9 cellular contexts compared by ENCODE assay signal in genomic region chr2:176126929-176127768, GRCh38. TPM values are rescaled to one million over a fixed set of nuclear protein-coding genes. Genes with fewer than 3 reads are reported as not detected.
DNase-seq lines count a peak whose midpoint lies in the region; ATAC-seq and TF ChIP-seq lines count a peak whose summit lies in the region.
"Had no signal": no experiment of that assay in that cellular context is flagged by ENCODE, and none has a peak within 500 bp of the region (broad histone marks: within the 10 kb centered on the region; RNA-seq: fewer than 3 reads in every experiment).

No MANE protein-coding gene starts in this region.

- H3K4me3 ChIP-seq in AG10803 (ENCODE audit: low read length) (peak overlapping the region; percentile 59), gastroesophageal sphincter (no peak overlapping the region)

- H3K27me3 ChIP-seq in gastroesophageal sphincter: peaks cover 100% of the 10 kb centered on the region

- H3K36me3 Mint-ChIP-seq in HFFc6 (ENCODE audit: low read depth): peaks cover 12% of the 10 kb centered on the region; the same call in 1 of the 2 replicates

- TF ChIP-seq EP300 in gastroesophageal sphincter (IDR thresholded peaks at IDR 0.05): no peak

- DNase-seq in AG10803 (ENCODE audit: low read depth) (peak; percentile 78), HFFc6 (no peak), RKO (ENCODE audit: low spot score) (peak; percentile 69), retina (peak; percentile 85), iPS-NIHi7 (ENCODE audit: extremely low spot score) (no peak), SIG-M5 treated with dmso at 0.1 percent for 504 hours (lab: John Stamatoyannopoulos, UW; ENCODE audit: unreplicated experiment) (no peak)
- peak; percentile 29 for DNase-seq in activated effector memory CD4-positive, alpha-beta T cell treated with Interleukin-2 at 50 U/mL for 16 hours

- no peak overlapping the region for H3K27ac Mint-ChIP-seq in HFFc6
- H3K27ac Mint-ChIP-seq: stimulated activated naive CD8-positive, alpha-beta T cell treated with anti-CD3 and anti-CD28 coated beads, Interleukin-15, amount 100 ng/mL, for 72 hours had no signal

- ATAC-seq in gastroesophageal sphincter: no peak
- ATAC-seq: stimulated activated naive CD8-positive, alpha-beta T cell treated with anti-CD3 and anti-CD28 coated beads, Interleukin-15, amount 100 ng/mL, for 72 hours had no signal

- peak overlapping the region; percentile 71 for H3K4me3 Mint-ChIP-seq in HFFc6

- peaks cover 0 to 60% (median 21%) of the 10 kb centered on the region in 3 donors for H3K4me1 ChIP-seq in gastroesophageal sphincter

- peaks cover 41% of the 10 kb centered on the region for H3K4me1 Mint-ChIP-seq in HFFc6 (ENCODE audit: low read depth)

- TF ChIP-seq POLR2A in gastroesophageal sphincter (IDR thresholded peaks at IDR 0.05): no peak

- 2% methylated on average over 13 of the region's 13 CpGs for WGBS in gastroesophageal sphincter (ENCODE audit: low coverage in 1 of 2), 2 donors

- H3K27ac ChIP-seq in gastroesophageal sphincter: no peak overlapping the region

- H3K27me3 Mint-ChIP-seq in HFFc6 (ENCODE audit: insufficient read depth): peaks cover 29% of the 10 kb centered on the region

- H3K9me3 ChIP-seq in gastroesophageal sphincter: no peaks in the 10 kb centered on the region

- TF ChIP-seq CTCF in AG10803 (conservative IDR thresholded peaks at IDR 0.05; ENCODE audit: low read length) (peak; percentile 75), HFFc6 (IDR thresholded peaks at IDR 0.05) (peak; percentile 99), gastroesophageal sphincter (IDR thresholded peaks at IDR 0.05) (peak in 3 of 4 experiments; percentile 82 to 91 (median 83))

- no peaks in the 10 kb centered on the region for H3K9me3 Mint-ChIP-seq in HFFc6
- H3K9me3 Mint-ChIP-seq: stimulated activated naive CD8-positive, alpha-beta T cell treated with anti-CD3 and anti-CD28 coated beads, Interleukin-15, amount 100 ng/mL, for 72 hours had no signal

- no peaks in the 10 kb centered on the region for H3K36me3 ChIP-seq in gastroesophageal sphincter

RNA-seq across cellular contexts. Expression of gene HOXD8, which starts 2.4 kb away (rescaled TPM):
- 1 to 10 TPM; 2.3 to 5.1 (median 4.6) TPM for total RNA-seq in HFFc6 (2021; fragmentation: NEBNext Ultra II Directional; extraction: Animal tissue kit (Norgen Biotek cat#: 25700))
- 1 to 10 TPM; 2.3 to 6.9 (median 3.4) TPM for total RNA-seq in gastroesophageal sphincter

RNA-seq across cellular contexts. Expression of gene HOXD9, which starts 4.6 kb away (rescaled TPM):
- 1 to 10 TPM; 2.1 to 2.7 (median 2.4) TPM for total RNA-seq in HFFc6 (2021; fragmentation: NEBNext Ultra II Directional; extraction: Animal tissue kit (Norgen Biotek cat#: 25700))
- 1 to 10 TPM in 2 of 4 donors, under 1 TPM in 2; 0.47 to 2.9 (median 1.2) TPM for total RNA-seq in gastroesophageal sphincter

RNA-seq across cellular contexts. Expression of gene HOXD10, which starts 10.6 kb away (rescaled TPM):
- 10 to 100 TPM; 10.9 to 14.5 (median 12.8) TPM for total RNA-seq in HFFc6 (2021; fragmentation: NEBNext Ultra II Directional; extraction: Animal tissue kit (Norgen Biotek cat#: 25700))
- total RNA-seq in gastroesophageal sphincter: under 1 TPM in 3 of 4 donors, not detected in 1; 0.31 to 0.67 (median 0.52) TPM

RNA-seq across cellular contexts. Expression of gene HOXD11, which starts 20.1 kb away (rescaled TPM):
- total RNA-seq in HFFc6 (2021; fragmentation: NEBNext Ultra II Directional; extraction: Animal tissue kit (Norgen Biotek cat#: 25700)): 10 to 100 TPM in 1 of 6 experiments, 1 to 10 TPM in 5; 6.0 to 10.2 (median 7.6) TPM
- not detected for total RNA-seq in gastroesophageal sphincter

RNA-seq across cellular contexts. Expression of gene HOXD4, which starts 24.2 kb away (rescaled TPM):
- total RNA-seq in HFFc6 (2021; fragmentation: NEBNext Ultra II Directional; extraction: Animal tissue kit (Norgen Biotek cat#: 25700)): under 1 TPM in 4 of 6 experiments, not detected in 2; 0.40 to 0.69 (median 0.57) TPM
- 1 to 10 TPM in 2 of 4 donors, under 1 TPM in 1, not detected in 1; 0.69 to 3.6 (median 1.3) TPM for total RNA-seq in gastroesophageal sphincter

Comparison
In these comparisons a context has a peak if more than half of its experiments do, and no peak if none do; other contexts are left out.
1. DNase-seq: peak in AG10803 (single experiment), RKO (single experiment), activated effector memory CD4-positive, alpha-beta T cell treated with Interleukin-2 at 50 U/mL for 16 hours (single experiment) and retina (single experiment); none in HFFc6 (single experiment), iPS-NIHi7 (single experiment) and SIG-M5 treated with dmso at 0.1 percent for 504 hours (single experiment).
2. RNA of gene HOXD10, which starts 10.6 kb away (total RNA-seq): 10.9 to 14.5 TPM in HFFc6; 0.31 to 0.67 TPM in gastroesophageal sphincter; every median in the first group is over 4 times any median in the second.
3. Peak in every context shown above with its lines, with median percentiles within 50 percentile points of each other: CTCF ChIP-seq.